In genomic region chr10:124665558-124665957, GRCh38 we compare ENCODE assay signal across 20 cellular contexts.
DNase-seq lines count a peak whose midpoint lies in the region; ATAC-seq and TF ChIP-seq lines count a peak whose summit lies in the region.
"Had no signal": no experiment of that assay in that cellular context is flagged by ENCODE, and none has a peak within 500 bp of the region (broad histone marks: within the 10 kb centered on the region; RNA-seq: fewer than 3 reads in every experiment).

No MANE protein-coding gene starts in this region.

- H3K4me3 Mint-ChIP-seq in IgD-negative memory B cell, result no peak overlapping the region
- H3K4me3 Mint-ChIP-seq in stimulated activated effector memory CD8-positive, alpha-beta T cell treated with anti-CD3 and anti-CD28 coated beads, Interleukin-12 subunit alpha, Interleukin-12 subunit beta, amount 100 ng/mL, for 72 hours, result no peak overlapping the region
- H3K4me3 Mint-ChIP-seq: activated CD4-positive, alpha-beta T cell treated with anti-CD3 and anti-CD28 coated beads for 36 hours had no signal

- no peak overlapping the region for H3K4me3 ChIP-seq in dorsolateral prefrontal cortex
- H3K4me3 ChIP-seq: cardiac muscle cell, HAP-1, transverse colon had no signal

- H3K4me1 Mint-ChIP-seq in IgD-negative memory B cell, result peaks cover 6 to 21% (median 16%) of the 10 kb centered on the region in 3 donors
- H3K4me1 Mint-ChIP-seq in stimulated activated effector memory CD8-positive, alpha-beta T cell treated with anti-CD3 and anti-CD28 coated beads, Interleukin-12 subunit alpha, Interleukin-12 subunit beta, amount 100 ng/mL, for 72 hours, result peaks cover 76% of the 10 kb centered on the region

- H3K27ac ChIP-seq in dorsolateral prefrontal cortex, result peak overlapping the region in 50 of 59 donors; percentile 20 to 100 (median 94)
- H3K27ac ChIP-seq: cardiac muscle cell, foreskin keratinocyte, transverse colon had no signal

- H3K36me3 Mint-ChIP-seq in IgD-negative memory B cell, result no peaks in the 10 kb centered on the region
- peaks cover 14% of the 10 kb centered on the region for H3K36me3 Mint-ChIP-seq in stimulated activated effector memory CD8-positive, alpha-beta T cell treated with anti-CD3 and anti-CD28 coated beads, Interleukin-12 subunit alpha, Interleukin-12 subunit beta, amount 100 ng/mL, for 72 hours

- in situ Hi-C loops in Caki2 (cut with HindIII; ENCODE audit: low pct_unique_long_range_greater_than_20kb, low sequenced_read_pairs), result no loop called here

- H3K27me3 Mint-ChIP-seq in IgD-negative memory B cell, result no peaks in the 10 kb centered on the region
- H3K27me3 Mint-ChIP-seq: activated CD4-positive, alpha-beta T cell treated with anti-CD3 and anti-CD28 coated beads for 36 hours had no signal

- no peaks in the 10 kb centered on the region for H3K27me3 ChIP-seq in dorsolateral prefrontal cortex
- H3K27me3 ChIP-seq: cardiac muscle cell, foreskin keratinocyte, transverse colon had no signal

- DNase-seq in Caki2 (ENCODE audit: low read depth) (peak; percentile 10), dorsolateral prefrontal cortex (no peak), COR-L47 (lab: John Stamatoyannopoulos, UW) (no peak), GOT3 (lab: John Stamatoyannopoulos, UW) (no peak), SHP77 (lab: John Stamatoyannopoulos, UW) (no peak)
- DNase-seq in stimulated activated effector memory CD8-positive, alpha-beta T cell treated with anti-CD3 and anti-CD28 coated beads, Interleukin-12 subunit alpha, Interleukin-12 subunit beta, amount 100 ng/mL, for 72 hours (ENCODE audit: low spot score in 2 of 2), result no peak
- DNase-seq: activated CD4-positive, alpha-beta T cell treated with anti-CD3 and anti-CD28 coated beads for 36 hours; activated CD8-positive, alpha-beta memory T cell treated with anti-CD3 and anti-CD28 coated beads, Interleukin-2, amount 50 U/mL, for 4 hours; activated effector memory CD4-positive, alpha-beta T cell treated with Interleukin-2 at 50 U/mL for 16 hours; AML-193; foreskin keratinocyte; left colon; NCI-H1694 treated with DMSO at 0.1 percent for 48 hours; NCI-H748 treated with DMSO at 0.1 percent for 48 hours; SK-N-SH; T1000; transverse colon had no signal

- TF ChIP-seq CTCF in dorsolateral prefrontal cortex (IDR thresholded peaks at IDR 0.05 in 54 of 56, conservative IDR thresholded peaks at IDR 0.05 in 2 of 56; ENCODE audit: low read depth in 1 of 56, partially characterized antibody in 56 of 56), result no peak

- intact Hi-C loops in dorsolateral prefrontal cortex (cut with DNase I), result no loop called here

- no peak for ATAC-seq in stimulated activated effector memory CD8-positive, alpha-beta T cell treated with anti-CD3 and anti-CD28 coated beads, Interleukin-12 subunit alpha, Interleukin-12 subunit beta, amount 100 ng/mL, for 72 hours
- ATAC-seq: activated CD4-positive, alpha-beta T cell treated with anti-CD3 and anti-CD28 coated beads for 36 hours had no signal

- H3K9me3 Mint-ChIP-seq in IgD-negative memory B cell, result no peaks in the 10 kb centered on the region
- H3K9me3 Mint-ChIP-seq in stimulated activated effector memory CD8-positive, alpha-beta T cell treated with anti-CD3 and anti-CD28 coated beads, Interleukin-12 subunit alpha, Interleukin-12 subunit beta, amount 100 ng/mL, for 72 hours, result no peaks in the 10 kb centered on the region

- peak overlapping the region in 2 of 3 donors; percentile 51 to 90 for H3K27ac Mint-ChIP-seq in IgD-negative memory B cell
- peak overlapping the region; percentile 95 for H3K27ac Mint-ChIP-seq in stimulated activated effector memory CD8-positive, alpha-beta T cell treated with anti-CD3 and anti-CD28 coated beads, Interleukin-12 subunit alpha, Interleukin-12 subunit beta, amount 100 ng/mL, for 72 hours
- H3K27ac Mint-ChIP-seq: activated CD4-positive, alpha-beta T cell treated with anti-CD3 and anti-CD28 coated beads for 36 hours had no signal
